8 cellular contexts compared by ENCODE assay signal in the genomic region with DNA sequence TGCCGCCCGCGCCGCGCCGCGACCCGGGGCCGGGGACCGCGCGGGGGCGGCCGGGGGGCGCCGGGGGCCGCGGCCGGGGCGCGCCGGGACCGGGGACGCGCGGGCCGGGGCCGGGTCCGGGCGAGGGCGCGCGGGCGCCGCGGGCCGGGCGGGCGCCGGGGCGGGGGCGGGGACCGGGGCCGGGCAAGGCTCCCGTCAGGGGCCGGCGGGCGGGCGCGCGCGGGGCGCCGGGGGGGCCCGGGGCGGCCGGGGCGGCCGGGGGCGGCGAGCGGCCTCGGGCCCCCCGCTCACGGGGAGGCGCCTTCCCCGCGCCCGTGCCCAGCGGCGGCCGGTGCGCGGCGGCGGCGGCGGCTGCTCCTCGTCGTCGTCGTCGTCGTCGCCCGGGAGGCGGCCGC. TPM values are rescaled to one million over a fixed set of nuclear protein-coding genes. Genes with fewer than 3 reads are reported as not detected.
DNase-seq lines count a peak whose midpoint lies in the region; ATAC-seq and TF ChIP-seq lines count a peak whose summit lies in the region.

No MANE protein-coding gene starts in this region.

- no peak for ATAC-seq in PC-3
- ATAC-seq in GM21717 (IDR thresholded peaks at IDR 0.05; ENCODE audit: unreplicated experiment): no peak

- POLR2A ChIA-PET in PC-3 (lab: Charles Lee; ENCODE audit: unreplicated experiment): no interaction called here

- no peak for TF ChIP-seq POLR2A in prostate gland (IDR thresholded peaks at IDR 0.05)

- DNase-seq in D341Med (ENCODE audit: low spot score) (peak; percentile 44), PC-3 (no peak), prostate gland (ENCODE audit: low spot score) (no peak), SW480 (ENCODE audit: low spot score) (no peak), SHP77 treated with DMSO at 0.1 percent for 48 hours (lab: John Stamatoyannopoulos, UW) (no peak)
- DNase-seq in activated effector memory CD4-positive, alpha-beta T cell treated with anti-CD3 and anti-CD28 coated beads, Interleukin-2, amount 50 U/mL, for 16 hours: no peak

- H3K9ac ChIP-seq in PC-3 (ENCODE audit: low read length): no peak overlapping the region

- no peaks in the 10 kb centered on the region for H3K4me1 ChIP-seq in PC-3 (ENCODE audit: insufficient read depth, low read length)
- peaks cover 11 to 15% of the 10 kb centered on the region in 2 donors for H3K4me1 ChIP-seq in esophagus (ENCODE audit: control insufficient read depth in 2 of 2, insufficient read depth in 2 of 2, low read length in 1 of 2)
- H3K4me1 ChIP-seq in prostate gland (replicated peaks): peaks cover 21% of the 10 kb centered on the region

- H3K79me2 ChIP-seq in PC-3 (ENCODE audit: low read length): peaks cover 47% of the 10 kb centered on the region

- H4K20me1 ChIP-seq in PC-3 (ENCODE audit: low read length): peaks cover 11% of the 10 kb centered on the region; the same call in 1 of the 2 replicates

- H3F3A ChIP-seq in PC-3 (ENCODE audit: low read length, unreplicated experiment): no peaks in the 10 kb centered on the region

- intact Hi-C loops in PC-3 (cut with micrococcal nuclease) (loop anchor here (5.0 kb wide), 1 partner anchor 75 kb away; no protein-coding TSS in a partner anchor), prostate gland (cut with DNase I) (loop anchor here (10.0 kb wide), 1 partner anchor 177 kb away; a partner anchor contains a TSS)

- no peak overlapping the region for H3K4me2 ChIP-seq in PC-3 (ENCODE audit: low read length)

- no peak overlapping the region for H3K27ac ChIP-seq in PC-3 (ENCODE audit: low read length)
- peak overlapping the region; percentile 83 to 86 for H3K27ac ChIP-seq in esophagus (ENCODE audit: low read depth in 2 of 2, low read length in 1 of 2)
- peak overlapping the region in 1 of 2 donors; percentile 8 for H3K27ac ChIP-seq in prostate gland

- H3K4me3 ChIP-seq in PC-3 (ENCODE audit: low read length) (peak overlapping the region; percentile 73; the same call in 1 of the 2 replicates), esophagus (ENCODE audit: low read depth in 1 of 2, low read length in 2 of 2) (peak overlapping the region; percentile 66 to 92), prostate gland (peak overlapping the region; percentile 47 to 49)

- H3K27me3 ChIP-seq in PC-3 (ENCODE audit: low read length) (no peaks in the 10 kb centered on the region), esophagus (ENCODE audit: control insufficient read depth in 1 of 2, insufficient read depth in 2 of 2, low read length in 2 of 2) (no peaks in the 10 kb centered on the region), prostate gland (replicated peaks; ENCODE audit: insufficient read depth) (no peaks in the 10 kb centered on the region)

- no peak overlapping the region for H2AFZ ChIP-seq in PC-3 (ENCODE audit: low read length)

- no TSS peak for BruUV-seq in PC-3 (replicated peaks; lab: Mats Ljungman, UMichigan)

- H3K9me2 ChIP-seq in PC-3 (replicated peaks; ENCODE audit: low read length): no peaks in the 10 kb centered on the region

- WGBS in esophagus, 2 donors: 0 to 1% methylated on average over 13 to 88 of the region's 88 CpGs
- no CpG with 5 or more reads among the region's 88 CpGs for WGBS in prostate gland

- CTCF ChIA-PET in PC-3 (lab: Charles Lee): no interaction called here

- no peaks in the 10 kb centered on the region for H3K36me3 ChIP-seq in PC-3 (ENCODE audit: low read depth, low read length)
- H3K36me3 ChIP-seq in esophagus (ENCODE audit: control insufficient read depth in 2 of 2, insufficient read depth in 2 of 2, low read length in 1 of 2): peaks cover 0 to 4% of the 10 kb centered on the region in 2 donors
- no peaks in the 10 kb centered on the region for H3K36me3 ChIP-seq in prostate gland

- H3K9me3 ChIP-seq in PC-3 (ENCODE audit: low read length) (no peaks in the 10 kb centered on the region), esophagus (ENCODE audit: control insufficient read depth in 2 of 2, insufficient read depth in 1 of 2, low read depth in 1 of 2, low read length in 1 of 2) (no peaks in the 10 kb centered on the region), prostate gland (no peaks in the 10 kb centered on the region)

- TF ChIP-seq CTCF in PC-3 (conservative IDR thresholded peaks at IDR 0.05; ENCODE audit: low read depth, low read length) (no peak), prostate gland (IDR thresholded peaks at IDR 0.05) (no peak)

RNA-seq across cellular contexts. Expression of a gene that starts 0.6 kb away (rescaled TPM):
- total RNA-seq in PC-3 (2014; rRNA removed) (5.3 and 11.5 TPM in 2 replicates), prostate gland (10 to 100 TPM; 14.9 to 55.7 TPM)
- 1 to 10 TPM; 6.8 to 8.0 TPM for polyA plus RNA-seq in esophagus
